In genomic region chr20:31502884-31503673, GRCh38 we compare ENCODE assay signal across 9 cellular contexts. TPM values are rescaled to one million over a fixed set of nuclear protein-coding genes. Genes with fewer than 3 reads are reported as not detected.
DNase-seq lines count a peak whose midpoint lies in the region; ATAC-seq, FAIRE-seq and TF ChIP-seq lines count a peak whose summit lies in the region.
"Not testable (repeated sequence)": the region's sequence is repeated elsewhere in the genome, so short reads cannot be mapped to it uniquely, and the experiment has no call there.
"Had no signal": no experiment of that assay in that cellular context is flagged by ENCODE, and none has a peak within 500 bp of the region (broad histone marks: within the 10 kb centered on the region; RNA-seq: fewer than 3 reads in every experiment).

No MANE protein-coding gene starts in this region.

- not testable (repeated sequence) for H3K4me3 ChIP-seq in bronchial epithelial cell (ENCODE audit: low read depth, low read length); kidney (ENCODE audit: low read length in 2 of 2)

- FAIRE-seq in bronchial epithelial cell (lab: Jason Lieb, UNC); kidney (lab: Jason Lieb, UNC): not testable (repeated sequence)

- H3K9me3 ChIP-seq in kidney (ENCODE audit: control insufficient read depth in 1 of 2, low read length in 2 of 2), result not testable (repeated sequence)

- not testable (repeated sequence) for H3K27me3 ChIP-seq in bronchial epithelial cell (ENCODE audit: control insufficient read depth, insufficient read depth, low read length)

- DNase-seq in Ammon's horn (ENCODE audit: low spot score), result peak; percentile 87
- DNase-seq in NCI-H226, result peak; percentile 31
- DNase-seq in activated CD4-positive, CD25-positive, alpha-beta regulatory T cell (lab: John Stamatoyannopoulos, UW), result peak; percentile 54 to 63 (median 58)
- peak; percentile 44 for DNase-seq in bronchial epithelial cell (ENCODE audit: low read depth)
- DNase-seq in kidney, result peak; percentile 95
- DNase-seq in stimulated activated CD4-positive, alpha-beta T cell treated with anti-CD3 and anti-CD28 coated beads, Interleukin-1b, Interleukin-23, amount 100 ng/mL, for 4 hours (ENCODE audit: low read depth in 2 of 2), result peak; percentile 68 to 69

- not testable (repeated sequence) for H3K36me3 ChIP-seq in bronchial epithelial cell (ENCODE audit: control insufficient read depth, insufficient read depth, low read length); kidney (ENCODE audit: control insufficient read depth in 1 of 2, insufficient read depth in 2 of 2, low read length in 2 of 2)

- not testable (repeated sequence) for H3K27ac ChIP-seq in kidney (ENCODE audit: low read depth in 2 of 2, low read length in 2 of 2)

- peak; percentile 94 for ATAC-seq in GM19025 (IDR thresholded peaks at IDR 0.05; ENCODE audit: low read depth, unreplicated experiment)
- peak; percentile 88 for ATAC-seq in HG03135 (IDR thresholded peaks at IDR 0.05; ENCODE audit: unreplicated experiment)

- H3K9ac ChIP-seq in kidney (ENCODE audit: low read length in 2 of 2), result not testable (repeated sequence)

- not testable (repeated sequence) for H3K4me1 ChIP-seq in kidney (ENCODE audit: control insufficient read depth in 1 of 2, insufficient read depth in 1 of 2, low read depth in 1 of 2, low read length in 2 of 2)

- intact Hi-C loops in kidney (cut with DNase I), result loop anchor here (5.0 kb wide), 1 partner anchor 46 kb away; no protein-coding TSS in a partner anchor

- TF ChIP-seq CTCF in bronchial epithelial cell (IDR thresholded peaks at IDR 0.05; ENCODE audit: insufficient read depth, low read length, severe bottlenecking) (peak; percentile 86), kidney (IDR thresholded peaks at IDR 0.05; ENCODE audit: borderline replicate concordance, extremely low read depth, insufficient read depth) (peak; percentile 94)

RNA-seq across cellular contexts. Expression of gene HM13, which starts 11.2 kb away (rescaled TPM):
- total RNA-seq in bronchial epithelial cell (46.9 and 52.9 TPM in 2 replicates), kidney (174 TPM)
- 154 TPM for polyA plus RNA-seq in kidney (ENCODE audit: insufficient read depth, low read depth, low replicate concordance)

RNA-seq across cellular contexts. Expression of gene REM1, which starts 28.0 kb away (rescaled TPM):
- total RNA-seq in bronchial epithelial cell (not detected in 2 replicates), kidney (2.5 TPM)
- 2.0 TPM for polyA plus RNA-seq in kidney (ENCODE audit: insufficient read depth, low read depth, low replicate concordance)
- total RNA-seq: pulmonary artery endothelial cell had no signal

RNA-seq across cellular contexts. Expression of gene DEFB124, which starts 28.2 kb away (rescaled TPM):
- not detected in 2 replicates for total RNA-seq in bronchial epithelial cell
- 2.5 TPM for total RNA-seq in kidney
- not detected for polyA plus RNA-seq in kidney (ENCODE audit: insufficient read depth, low read depth, low replicate concordance)
- total RNA-seq: pulmonary artery endothelial cell had no signal

Comparison
In these comparisons a context has a peak if more than half of its experiments do, and no peak if none do; other contexts are left out.
1. DNase-seq: peak in every context shown above with its lines; median percentile 95 in kidney; 87 in Ammon's horn; 68 in stimulated activated CD4-positive, alpha-beta T cell treated with anti-CD3 and anti-CD28 coated beads, Interleukin-1b, Interleukin-23, amount 100 ng/mL, for 4 hours; 58 in activated CD4-positive, CD25-positive, alpha-beta regulatory T cell; 44 in bronchial epithelial cell; 31 in NCI-H226.